In the genomic region with DNA sequence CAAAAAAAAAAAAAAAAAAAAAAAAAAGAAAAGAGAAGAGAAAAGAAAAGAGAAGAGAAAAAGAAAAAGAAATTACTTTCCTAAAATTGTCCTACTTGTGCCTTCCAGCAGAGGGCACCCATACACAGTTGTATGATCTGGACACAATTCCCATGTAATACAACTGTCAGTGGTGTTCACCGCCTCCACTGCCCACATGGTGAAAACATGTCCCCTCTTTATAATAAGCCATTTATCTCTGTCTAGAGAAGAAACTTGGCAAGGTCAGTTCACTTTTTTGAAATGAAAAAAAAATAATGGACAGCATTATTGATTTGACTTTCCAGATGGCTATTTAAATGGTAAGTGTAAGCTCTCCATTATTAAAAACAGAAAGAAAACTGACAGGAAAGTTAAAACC, we compare ENCODE assay signal across 1 cellular context.
TF ChIP-seq lines count a peak whose summit lies in the region.

No MANE protein-coding gene starts in this region.

TF ChIP-seq in H1, 55 proteins besides CTCF, POLR2A, EP300 and RAD21:
- no peak for TF ChIP-seq MAFK (IDR thresholded peaks at IDR 0.05; ENCODE audit: low read depth, low read length)
- TF ChIP-seq RFX5 (IDR thresholded peaks at IDR 0.05; ENCODE audit: borderline replicate concordance, low read depth, low read length), result no peak
- no peak for TF ChIP-seq TAF7 (optimal IDR thresholded peaks at IDR 0.05; ENCODE audit: borderline replicate concordance, low read depth, low read length)
- TF ChIP-seq BACH1 (IDR thresholded peaks at IDR 0.05; ENCODE audit: low read length), result no peak
- TF ChIP-seq, protein P1, sequence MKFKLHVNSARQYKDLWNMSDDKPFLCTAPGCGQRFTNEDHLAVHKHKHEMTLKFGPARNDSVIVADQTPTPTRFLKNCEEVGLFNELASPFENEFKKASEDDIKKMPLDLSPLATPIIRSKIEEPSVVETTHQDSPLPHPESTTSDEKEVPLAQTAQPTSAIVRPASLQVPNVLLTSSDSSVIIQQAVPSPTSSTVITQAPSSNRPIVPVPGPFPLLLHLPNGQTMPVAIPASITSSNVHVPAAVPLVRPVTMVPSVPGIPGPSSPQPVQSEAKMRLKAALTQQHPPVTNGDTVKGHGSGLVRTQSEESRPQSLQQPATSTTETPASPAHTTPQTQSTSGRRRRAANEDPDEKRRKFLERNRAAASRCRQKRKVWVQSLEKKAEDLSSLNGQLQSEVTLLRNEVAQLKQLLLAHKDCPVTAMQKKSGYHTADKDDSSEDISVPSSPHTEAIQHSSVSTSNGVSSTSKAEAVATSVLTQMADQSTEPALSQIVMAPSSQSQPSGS (IDR thresholded peaks at IDR 0.05; ENCODE audit: low read length), result no peak
- no peak for TF ChIP-seq POU5F1 (IDR thresholded peaks at IDR 0.05; ENCODE audit: low read depth, low read length)
- TF ChIP-seq NRF1 (IDR thresholded peaks at IDR 0.05; ENCODE audit: low read depth, low read length), result no peak
- no peak for TF ChIP-seq SIX5 (IDR thresholded peaks at IDR 0.05; ENCODE audit: low read depth, low read length)
- TF ChIP-seq SAP30 (IDR thresholded peaks at IDR 0.05; ENCODE audit: insufficient read depth, insufficient replicate concordance, low read length), result no peak
- no peak for TF ChIP-seq PHF8 (conservative IDR thresholded peaks at IDR 0.05; ENCODE audit: low read depth, low read length)
- TF ChIP-seq CHD1 (IDR thresholded peaks at IDR 0.05; ENCODE audit: low read depth, low read length), result no peak
- no peak for TF ChIP-seq SUZ12 (IDR thresholded peaks at IDR 0.05; ENCODE audit: low read length)
- TF ChIP-seq SIRT6 (IDR thresholded peaks at IDR 0.05; ENCODE audit: low read length), result no peak
- TF ChIP-seq, protein P2, sequence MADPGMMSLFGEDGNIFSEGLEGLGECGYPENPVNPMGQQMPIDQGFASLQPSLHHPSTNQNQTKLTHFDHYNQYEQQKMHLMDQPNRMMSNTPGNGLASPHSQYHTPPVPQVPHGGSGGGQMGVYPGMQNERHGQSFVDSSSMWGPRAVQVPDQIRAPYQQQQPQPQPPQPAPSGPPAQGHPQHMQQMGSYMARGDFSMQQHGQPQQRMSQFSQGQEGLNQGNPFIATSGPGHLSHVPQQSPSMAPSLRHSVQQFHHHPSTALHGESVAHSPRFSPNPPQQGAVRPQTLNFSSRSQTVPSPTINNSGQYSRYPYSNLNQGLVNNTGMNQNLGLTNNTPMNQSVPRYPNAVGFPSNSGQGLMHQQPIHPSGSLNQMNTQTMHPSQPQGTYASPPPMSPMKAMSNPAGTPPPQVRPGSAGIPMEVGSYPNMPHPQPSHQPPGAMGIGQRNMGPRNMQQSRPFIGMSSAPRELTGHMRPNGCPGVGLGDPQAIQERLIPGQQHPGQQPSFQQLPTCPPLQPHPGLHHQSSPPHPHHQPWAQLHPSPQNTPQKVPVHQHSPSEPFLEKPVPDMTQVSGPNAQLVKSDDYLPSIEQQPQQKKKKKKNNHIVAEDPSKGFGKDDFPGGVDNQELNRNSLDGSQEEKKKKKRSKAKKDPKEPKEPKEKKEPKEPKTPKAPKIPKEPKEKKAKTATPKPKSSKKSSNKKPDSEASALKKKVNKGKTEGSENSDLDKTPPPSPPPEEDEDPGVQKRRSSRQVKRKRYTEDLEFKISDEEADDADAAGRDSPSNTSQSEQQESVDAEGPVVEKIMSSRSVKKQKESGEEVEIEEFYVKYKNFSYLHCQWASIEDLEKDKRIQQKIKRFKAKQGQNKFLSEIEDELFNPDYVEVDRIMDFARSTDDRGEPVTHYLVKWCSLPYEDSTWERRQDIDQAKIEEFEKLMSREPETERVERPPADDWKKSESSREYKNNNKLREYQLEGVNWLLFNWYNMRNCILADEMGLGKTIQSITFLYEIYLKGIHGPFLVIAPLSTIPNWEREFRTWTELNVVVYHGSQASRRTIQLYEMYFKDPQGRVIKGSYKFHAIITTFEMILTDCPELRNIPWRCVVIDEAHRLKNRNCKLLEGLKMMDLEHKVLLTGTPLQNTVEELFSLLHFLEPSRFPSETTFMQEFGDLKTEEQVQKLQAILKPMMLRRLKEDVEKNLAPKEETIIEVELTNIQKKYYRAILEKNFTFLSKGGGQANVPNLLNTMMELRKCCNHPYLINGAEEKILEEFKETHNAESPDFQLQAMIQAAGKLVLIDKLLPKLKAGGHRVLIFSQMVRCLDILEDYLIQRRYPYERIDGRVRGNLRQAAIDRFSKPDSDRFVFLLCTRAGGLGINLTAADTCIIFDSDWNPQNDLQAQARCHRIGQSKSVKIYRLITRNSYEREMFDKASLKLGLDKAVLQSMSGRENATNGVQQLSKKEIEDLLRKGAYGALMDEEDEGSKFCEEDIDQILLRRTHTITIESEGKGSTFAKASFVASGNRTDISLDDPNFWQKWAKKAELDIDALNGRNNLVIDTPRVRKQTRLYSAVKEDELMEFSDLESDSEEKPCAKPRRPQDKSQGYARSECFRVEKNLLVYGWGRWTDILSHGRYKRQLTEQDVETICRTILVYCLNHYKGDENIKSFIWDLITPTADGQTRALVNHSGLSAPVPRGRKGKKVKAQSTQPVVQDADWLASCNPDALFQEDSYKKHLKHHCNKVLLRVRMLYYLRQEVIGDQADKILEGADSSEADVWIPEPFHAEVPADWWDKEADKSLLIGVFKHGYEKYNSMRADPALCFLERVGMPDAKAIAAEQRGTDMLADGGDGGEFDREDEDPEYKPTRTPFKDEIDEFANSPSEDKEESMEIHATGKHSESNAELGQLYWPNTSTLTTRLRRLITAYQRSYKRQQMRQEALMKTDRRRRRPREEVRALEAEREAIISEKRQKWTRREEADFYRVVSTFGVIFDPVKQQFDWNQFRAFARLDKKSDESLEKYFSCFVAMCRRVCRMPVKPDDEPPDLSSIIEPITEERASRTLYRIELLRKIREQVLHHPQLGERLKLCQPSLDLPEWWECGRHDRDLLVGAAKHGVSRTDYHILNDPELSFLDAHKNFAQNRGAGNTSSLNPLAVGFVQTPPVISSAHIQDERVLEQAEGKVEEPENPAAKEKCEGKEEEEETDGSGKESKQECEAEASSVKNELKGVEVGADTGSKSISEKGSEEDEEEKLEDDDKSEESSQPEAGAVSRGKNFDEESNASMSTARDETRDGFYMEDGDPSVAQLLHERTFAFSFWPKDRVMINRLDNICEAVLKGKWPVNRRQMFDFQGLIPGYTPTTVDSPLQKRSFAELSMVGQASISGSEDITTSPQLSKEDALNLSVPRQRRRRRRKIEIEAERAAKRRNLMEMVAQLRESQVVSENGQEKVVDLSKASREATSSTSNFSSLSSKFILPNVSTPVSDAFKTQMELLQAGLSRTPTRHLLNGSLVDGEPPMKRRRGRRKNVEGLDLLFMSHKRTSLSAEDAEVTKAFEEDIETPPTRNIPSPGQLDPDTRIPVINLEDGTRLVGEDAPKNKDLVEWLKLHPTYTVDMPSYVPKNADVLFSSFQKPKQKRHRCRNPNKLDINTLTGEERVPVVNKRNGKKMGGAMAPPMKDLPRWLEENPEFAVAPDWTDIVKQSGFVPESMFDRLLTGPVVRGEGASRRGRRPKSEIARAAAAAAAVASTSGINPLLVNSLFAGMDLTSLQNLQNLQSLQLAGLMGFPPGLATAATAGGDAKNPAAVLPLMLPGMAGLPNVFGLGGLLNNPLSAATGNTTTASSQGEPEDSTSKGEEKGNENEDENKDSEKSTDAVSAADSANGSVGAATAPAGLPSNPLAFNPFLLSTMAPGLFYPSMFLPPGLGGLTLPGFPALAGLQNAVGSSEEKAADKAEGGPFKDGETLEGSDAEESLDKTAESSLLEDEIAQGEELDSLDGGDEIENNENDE (IDR thresholded peaks at IDR 0.05; ENCODE audit: insufficient replicate concordance, low read length), result no peak
- no peak for TF ChIP-seq TBP (IDR thresholded peaks at IDR 0.05; ENCODE audit: low read depth, low read length)
- no peak for TF ChIP-seq CBX8 (IDR thresholded peaks at IDR 0.05; ENCODE audit: borderline replicate concordance, low read depth, low read length)
- no peak for TF ChIP-seq E2F6 (IDR thresholded peaks at IDR 0.05)
TF ChIP-seq in H1: peak in this region for 0.
